Comparison of ENCODE assay signal across 1 cellular context in genomic region chr6:43687437-43688347, GRCh38.
TF ChIP-seq lines count a peak whose summit lies in the region.

Gene MRPS18A, minus strand, starts transcription at chr6:43687791. Its CDS starts 12 bp downstream, at chr6:43687779.

TF ChIP-seq in K562, 482 proteins besides CTCF, POLR2A, EP300 and RAD21 (continued from another document):
- TF ChIP-seq MGA (IDR thresholded peaks at IDR 0.05) (no peak; the same call in 1 of the 2 replicates), CREB1 (IDR thresholded peaks at IDR 0.05) (no peak; the same call in 1 of the 2 replicates), CREB1 (CRISPR knock-in tag; IDR thresholded peaks at IDR 0.05) (peak; percentile 54; the same call in 1 of the 2 replicates), RBM22 (IDR thresholded peaks at IDR 0.05; ENCODE audit: low read depth, low read length, poor library complexity, severe bottlenecking) (no peak), DACH1 (IDR thresholded peaks at IDR 0.05; ENCODE audit: partially characterized antibody) (peak; percentile 65)
TF ChIP-seq in K562: peak in this region for 131.
